ENCODE assay signal across 12 cellular contexts in the genomic region with DNA sequence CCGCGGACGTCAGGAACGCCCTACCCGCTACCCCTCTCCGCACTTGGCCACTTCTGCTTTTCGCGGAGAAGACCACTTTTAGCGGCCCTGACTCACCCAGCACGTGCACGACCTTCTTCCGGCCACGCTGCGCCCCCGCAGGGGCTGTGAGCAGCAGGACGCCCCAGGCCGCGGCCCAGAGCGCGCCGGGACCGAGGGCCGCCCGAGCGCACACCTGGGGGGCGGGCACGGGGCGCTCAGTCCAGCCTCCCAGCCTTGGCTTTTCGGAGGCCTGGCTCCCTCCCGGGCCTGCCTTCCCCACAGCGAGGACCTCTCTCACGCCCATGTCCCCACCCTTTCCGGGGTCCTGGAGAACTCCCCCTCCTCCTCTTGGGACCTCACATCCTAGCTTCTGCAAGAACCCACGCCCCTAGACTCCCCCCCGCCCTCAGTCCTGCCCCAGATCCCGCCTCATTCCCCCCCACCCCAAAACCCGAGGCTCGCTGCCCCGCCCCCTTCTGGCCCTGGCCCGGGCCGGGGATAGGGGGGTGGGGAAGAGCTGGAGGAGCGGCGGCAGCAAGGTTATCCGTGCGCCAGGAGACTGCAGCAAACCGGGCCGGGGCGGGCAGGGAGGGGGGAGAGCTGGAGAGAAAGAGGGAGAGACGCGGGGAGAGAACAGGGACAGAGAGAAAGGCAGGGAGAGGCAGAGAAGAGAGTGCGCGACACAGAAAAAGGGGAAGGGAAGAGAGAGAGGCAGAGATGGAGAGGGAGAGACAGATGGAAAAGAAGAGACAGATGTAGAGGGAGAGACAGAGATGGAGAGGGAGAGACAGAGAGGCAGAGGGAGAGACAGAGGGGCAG. TPM values are rescaled to one million over a fixed set of nuclear protein-coding genes. Genes with fewer than 3 reads are reported as not detected.
A peak's percentile ranks its signal among the peaks of the same experiment; 100 is the strongest.
DNase-seq lines count a peak whose midpoint lies in the region; ATAC-seq, FAIRE-seq and TF ChIP-seq lines count a peak whose summit lies in the region.
"Had no signal": no experiment of that assay in that cellular context is flagged by ENCODE, and none has a peak within 500 bp of the region (broad histone marks: within the 10 kb centered on the region; RNA-seq: fewer than 3 reads in every experiment).

No MANE protein-coding gene starts in this region.

- H3K4me1 ChIP-seq in BE2C (peaks cover 6% of the 10 kb centered on the region; the same call in 1 of the 2 replicates), IMR-90 (ENCODE audit: control insufficient read depth, insufficient read depth, low read length) (0 out of 2 replicates have a peak, but pooled peaks cover 2% of the 10 kb centered on the region), GM12878 (ENCODE audit: control insufficient read depth, insufficient read depth, low read length) (no peaks in the 10 kb centered on the region), mucosa of descending colon (ENCODE audit: low read depth) (no peaks in the 10 kb centered on the region), thyroid gland (peaks cover 6 to 7% of the 10 kb centered on the region in 2 donors)

- RAD21 ChIA-PET in GM12878 (lab: Charles Lee; ENCODE audit: unreplicated experiment): no interaction called here

- H3K79me2 ChIP-seq in GM12878 (ENCODE audit: control insufficient read depth, insufficient read depth, low read length): no peaks in the 10 kb centered on the region

- H4K20me1 ChIP-seq in IMR-90 (ENCODE audit: insufficient read depth, low read length) (no peaks in the 10 kb centered on the region), GM12878 (ENCODE audit: control insufficient read depth, insufficient read depth) (no peaks in the 10 kb centered on the region)

- H4K5ac ChIP-seq in IMR-90 (ENCODE audit: low read depth, low read length): no peak overlapping the region

- no peak overlapping the region for H2BK15ac ChIP-seq in IMR-90 (ENCODE audit: low read depth, low read length)

- no peaks in the 10 kb centered on the region for H3K79me1 ChIP-seq in IMR-90 (ENCODE audit: low read depth in 1 of 2, low read length in 2 of 2)

- H3K9ac ChIP-seq in IMR-90 (ENCODE audit: low read depth, low read length) (no peak overlapping the region; the same call in 1 of the 2 replicates), GM12878 (ENCODE audit: control insufficient read depth, insufficient read depth, low read length) (no peak overlapping the region)

- no peaks in the 10 kb centered on the region for H3K36me3 ChIP-seq in BE2C
- H3K36me3 ChIP-seq in IMR-90 (ENCODE audit: control insufficient read depth, insufficient read depth, low read length): no peaks in the 10 kb centered on the region
- no peaks in the 10 kb centered on the region for H3K36me3 ChIP-seq in GM12878 (ENCODE audit: control insufficient read depth in 2 of 2, insufficient read depth in 2 of 2, low read length in 1 of 2)
- no peaks in the 10 kb centered on the region for H3K36me3 ChIP-seq in mucosa of descending colon (ENCODE audit: low read depth)
- no peaks in the 10 kb centered on the region for H3K36me3 ChIP-seq in thyroid gland
- H3K36me3 ChIP-seq: heart right ventricle had no signal

- TF ChIP-seq POLR2A in IMR-90 (IDR thresholded peaks at IDR 0.05; ENCODE audit: low read depth, low read length) (no peak), GM12878 (IDR thresholded peaks at IDR 0.05; ENCODE audit: low read depth, low read length) (no peak), thyroid gland (IDR thresholded peaks at IDR 0.05) (no peak)

- DNase-seq in BE2C (peak; percentile 29), IMR-90 (no peak), GM12878 (ENCODE audit: low read depth, low spot score) (no peak), mucosa of descending colon (no peak), OCI-M2 (lab: John Stamatoyannopoulos, UW; ENCODE audit: unreplicated experiment) (no peak), NCI-H2107 treated with DMSO at 0.1 percent for 48 hours (lab: John Stamatoyannopoulos, UW; ENCODE audit: unreplicated experiment) (no peak), NCI-H1105 (lab: John Stamatoyannopoulos, UW) (no peak), thyroid gland (no peak)
- DNase-seq: heart right ventricle had no signal

- H2AK9ac ChIP-seq in IMR-90 (replicated peaks; ENCODE audit: low read depth, low read length, poor library complexity): no peak overlapping the region

- intact Hi-C loops in IMR-90 (cut with micrococcal nuclease) (no loop called here), GM12878 (cut with micrococcal nuclease; ENCODE audit: unreplicated experiment) (no loop called here), mucosa of descending colon (cut with DNase I, micrococcal nuclease) (no loop called here), thyroid gland (cut with DNase I) (no loop called here)

- WGBS in IMR-90 (ENCODE audit: extremely low coverage in 2 of 2, insufficient read length in 1 of 2), 2 experiments: 2% methylated on average over 23 of the region's 52 CpGs; no CpG with 5 or more reads in 1 of the 2 experiments
- 4% methylated on average over 21 of the region's 52 CpGs for WGBS in GM12878 (ENCODE audit: insufficient coverage, insufficient replicate concordance, low lambda C conversion rate, missing lambda C conversion rate)
- 1 to 2% methylated on average over 24 to 36 of the region's 52 CpGs for WGBS in thyroid gland, 2 donors

- H3K27me3 ChIP-seq in BE2C: peaks cover 14% of the 10 kb centered on the region
- H3K27me3 ChIP-seq in IMR-90 (ENCODE audit: control insufficient read depth, insufficient read depth, low read length): peaks cover 42% of the 10 kb centered on the region
- peaks cover 0 to 2% of the 10 kb centered on the region in 2 experiments; a peak in 1 of 4 replicates for H3K27me3 ChIP-seq in GM12878 (replicated peaks in 1 of 2; ENCODE audit: control insufficient read depth in 2 of 2, insufficient read depth in 2 of 2, low read length in 1 of 2)
- H3K27me3 ChIP-seq in thyroid gland: no peaks in the 10 kb centered on the region

- H3K56ac ChIP-seq in IMR-90 (ENCODE audit: extremely low read depth, insufficient read depth, low read length): no peak overlapping the region

- no peak overlapping the region for H2AK5ac ChIP-seq in IMR-90 (ENCODE audit: low read depth, low read length)

- ATAC-seq in IMR-90 (ENCODE audit: low read depth) (peak; percentile 38), GM12878 (no peak), mucosa of descending colon (peak; percentile 10)

- H3K27ac ChIP-seq in IMR-90 (ENCODE audit: insufficient read depth, low read length) (no peak overlapping the region), GM12878 (ENCODE audit: control insufficient read depth, insufficient read depth) (no peak overlapping the region), thyroid gland (no peak overlapping the region)
- H3K27ac ChIP-seq: heart right ventricle had no signal

- dilution Hi-C loops in IMR-90 (cut with HindIII; ENCODE audit: low sequenced_read_pairs, unreplicated experiment): no loop called here

- H3K4ac ChIP-seq in IMR-90 (ENCODE audit: low read depth, low read length): no peak overlapping the region

- no peak for FAIRE-seq in GM12878 (lab: Jason Lieb, UNC)

- H2BK120ac ChIP-seq in IMR-90 (ENCODE audit: low read depth, low read length): no peak overlapping the region

- SMC1A ChIA-PET in GM12878 (lab: Charles Lee; ENCODE audit: uncharacterized antibody, unreplicated experiment): no interaction called here

- H4K8ac ChIP-seq in IMR-90 (ENCODE audit: low read depth in 2 of 2, low read length in 2 of 2): no peak overlapping the region

- POLR2A ChIA-PET in IMR-90 (lab: Charles Lee; ENCODE audit: unreplicated experiment) (no interaction called here), GM12878 (lab: Charles Lee) (no interaction called here)

- in situ Hi-C loops in IMR-90 (cut with MboI; ENCODE audit: low sequenced_read_pairs) (no loop called here), GM12878 (cut with MboI) (no loop called here)

- CTCF ChIA-PET in IMR-90 (lab: Yijun Ruan, JAX) (no interaction called here), GM12878 (lab: Yijun Ruan, JAX) (no interaction called here)

- H3K4me3 ChIP-seq in BE2C (ENCODE audit: low read depth, low read length) (no peak overlapping the region), IMR-90 (ENCODE audit: insufficient read depth, low read depth, low read length) (peak overlapping the region; percentile 26; the same call in 1 of the 2 replicates), GM12878 (no peak overlapping the region), mucosa of descending colon (no peak overlapping the region), thyroid gland (replicated peaks in 1 of 3) (no peak overlapping the region)

- H3K4me2 ChIP-seq in IMR-90 (ENCODE audit: low read depth, low read length): peak overlapping the region; percentile 33; the same call in 1 of the 2 replicates
- H3K4me2 ChIP-seq in GM12878 (ENCODE audit: control insufficient read depth, insufficient read depth): no peak overlapping the region

- H3K9me3 ChIP-seq in BE2C: peaks cover 5% of the 10 kb centered on the region
- peaks cover 4% of the 10 kb centered on the region for H3K9me3 ChIP-seq in IMR-90 (ENCODE audit: control insufficient read depth, insufficient read depth, low read length)
- no peaks in the 10 kb centered on the region; the same call in 2 of the 3 replicates for H3K9me3 ChIP-seq in GM12878 (replicated peaks; ENCODE audit: control insufficient read depth, insufficient read depth, low read length)
- H3K9me3 ChIP-seq in mucosa of descending colon: no peaks in the 10 kb centered on the region
- H3K9me3 ChIP-seq in thyroid gland: no peaks in the 10 kb centered on the region

- no peak for TF ChIP-seq RAD21 in IMR-90 (IDR thresholded peaks at IDR 0.05; ENCODE audit: low read length)
- no peak for TF ChIP-seq RAD21 in GM12878 (IDR thresholded peaks at IDR 0.05; ENCODE audit: insufficient read depth, low read depth, low read length)

- H3K9me1 ChIP-seq in IMR-90 (ENCODE audit: insufficient read depth, low read length): no peaks in the 10 kb centered on the region

- TF ChIP-seq EP300 in GM12878 (IDR thresholded peaks at IDR 0.05; ENCODE audit: borderline replicate concordance in 1 of 2, control insufficient read depth in 1 of 2, low read depth in 2 of 2, low read length in 2 of 2): no peak

- no peak overlapping the region for H3K14ac ChIP-seq in IMR-90 (replicated peaks; ENCODE audit: low read depth, low read length)

- no peak overlapping the region for H4K91ac ChIP-seq in IMR-90 (ENCODE audit: insufficient read depth, low read depth, low read length)

- H2AFZ ChIP-seq in IMR-90 (replicated peaks; ENCODE audit: low read length, poor library complexity): peak overlapping the region; percentile 79
- H2AFZ ChIP-seq in GM12878 (ENCODE audit: control insufficient read depth, low read depth, low read length): no peak overlapping the region

- BruUV-seq in IMR-90 (replicated peaks; lab: Mats Ljungman, UMichigan) (no TSS peak), GM12878 (replicated peaks; lab: Mats Ljungman, UMichigan) (no TSS peak)

- TF ChIP-seq CTCF in BE2C (IDR thresholded peaks at IDR 0.05; ENCODE audit: low read depth, low read length) (no peak), IMR-90 (conservative IDR thresholded peaks at IDR 0.05; ENCODE audit: low read depth, low read length) (no peak), GM12878 (IDR thresholded peaks at IDR 0.05 in 2 of 3, conservative IDR thresholded peaks at IDR 0.05 in 1 of 3; ENCODE audit: control insufficient read depth in 2 of 3, extremely low read depth in 1 of 3, insufficient read depth in 1 of 3, low read depth in 3 of 3, low read length in 3 of 3) (no peak), mucosa of descending colon (IDR thresholded peaks at IDR 0.05) (no peak), thyroid gland (IDR thresholded peaks at IDR 0.05) (no peak)

- no peak overlapping the region for H3K18ac ChIP-seq in IMR-90 (ENCODE audit: low read depth, low read length)

- H3K23ac ChIP-seq in IMR-90 (ENCODE audit: low read depth, low read length): no peak overlapping the region

- no peak overlapping the region for H2BK20ac ChIP-seq in IMR-90 (ENCODE audit: low read depth, low read length)

- no peak overlapping the region for H2BK5ac ChIP-seq in IMR-90 (ENCODE audit: low read depth, low read length, poor library complexity, severe bottlenecking)

RNA-seq across cellular contexts. Expression of gene TM6SF2, which starts 11.5 kb away (rescaled TPM):
- polyA plus RNA-seq in BE2C (2012; ENCODE audit: insufficient read depth, insufficient read length, low read depth): 1.9 TPM
- total RNA-seq in IMR-90 (2012; rRNA removed): under 0.01 and 0.18 TPM in 2 replicates
- 0.97 and 1.1 TPM in 2 replicates for polyA plus RNA-seq in IMR-90 (2012; rRNA removed)
- 0.22 and 1.6 TPM in 2 replicates for polyA plus RNA-seq in IMR-90 (2012; cell fraction: cytosol; rRNA removed)
- 3.5 and 7.2 TPM in 2 replicates for polyA plus RNA-seq in IMR-90 (2012; cell fraction: nucleus; rRNA removed; ENCODE audit: low replicate concordance)
- not detected in 2 replicates for total RNA-seq in GM12878 (2013; cell fraction: nucleolus; rRNA removed)
- total RNA-seq in GM12878 (2014; rRNA removed): 0.34 TPM in 1 of 2 replicates, not detected in the other
- not detected in 2 replicates for total RNA-seq in GM12878 (2014; rRNA removed; fragmentation: Illumina TruSeq; extraction: Trizol)
- total RNA-seq in GM12878 (2021): not detected in 2 replicates
- polyA plus RNA-seq in GM12878 (2011; ENCODE audit: low read depth): not detected
- polyA plus RNA-seq in GM12878 (2011; rRNA removed): not detected in 2 replicates
- polyA plus RNA-seq in GM12878 (2011; cell fraction: cytosol; rRNA removed): not detected in 2 replicates
- polyA plus RNA-seq in GM12878 (2011; cell fraction: nucleus; rRNA removed): not detected in 2 replicates
- polyA plus RNA-seq in GM12878 (2012): not detected in 2 replicates
- not detected in 2 replicates for polyA plus RNA-seq in GM12878 (2014; fragmentation: Illumina TruSeq; extraction: Trizol)
- polyA plus RNA-seq in GM12878 (2014; fragmentation: Nextera tagmentation; extraction: Ambion mirVana): not detected
- polyA plus RNA-seq in GM12878 (2014; rRNA removed): not detected in 2 replicates
- polyA plus RNA-seq in GM12878 (2016; fragmentation: Nextera tagmentation; extraction: Ambion mirVana): not detected
- not detected in 2 replicates for polyA minus RNA-seq in GM12878 (2011; rRNA and poly(A)+ RNA removed)
- not detected in 2 replicates for polyA minus RNA-seq in GM12878 (2011; cell fraction: cytosol; rRNA and poly(A)+ RNA removed)
- not detected in 2 replicates for polyA minus RNA-seq in GM12878 (2011; cell fraction: nucleus; rRNA and poly(A)+ RNA removed)
- 1 to 10 TPM; 4.5 to 9.6 (median 6.4) TPM for total RNA-seq in mucosa of descending colon
- total RNA-seq in thyroid gland: not detected

RNA-seq across cellular contexts. Expression of gene NCAN, which starts 49.8 kb away (rescaled TPM):
- 0.06 TPM for polyA plus RNA-seq in BE2C (2012; ENCODE audit: insufficient read depth, insufficient read length, low read depth)
- total RNA-seq in IMR-90 (2012; rRNA removed) (not detected in 2 replicates), GM12878 (2014; rRNA removed) (0.11 and 0.34 TPM in 2 replicates), GM12878 (2014; rRNA removed; fragmentation: Illumina TruSeq; extraction: Trizol) (0.09 and 0.14 TPM in 2 replicates), GM12878 (2021) (0.10 and 0.16 TPM in 2 replicates), mucosa of descending colon (under 1 TPM in 1 of 3 donors, not detected in 2; 0.25 TPM), thyroid gland (under 1 TPM in 1 of 4 donors, not detected in 3; 0.44 TPM)
- polyA plus RNA-seq in IMR-90 (2012; rRNA removed) (not detected in 2 replicates), GM12878 (2011; rRNA removed) (0.12 and 0.13 TPM in 2 replicates), GM12878 (2014; fragmentation: Illumina TruSeq; extraction: Trizol) (0.26 TPM in 1 of 2 replicates, not detected in the other), GM12878 (2014; fragmentation: Nextera tagmentation; extraction: Ambion mirVana) (under 1 TPM in 1 of 2 experiments, not detected in 1; 0.02 TPM), GM12878 (2014; rRNA removed) (0.19 and 0.51 TPM in 2 replicates), GM12878 (2016; fragmentation: Nextera tagmentation; extraction: Ambion mirVana) (under 1 TPM; 0.12 to 0.20 TPM)
- 0.01 TPM in 1 of 2 replicates, not detected in the other for polyA plus RNA-seq in IMR-90 (2012; cell fraction: cytosol; rRNA removed)
- 0.03 and 0.14 TPM in 2 replicates for polyA plus RNA-seq in IMR-90 (2012; cell fraction: nucleus; rRNA removed; ENCODE audit: low replicate concordance)
- 0.06 TPM in 1 of 2 replicates, not detected in the other for total RNA-seq in GM12878 (2013; cell fraction: nucleolus; rRNA removed)
- polyA plus RNA-seq in GM12878 (2011; ENCODE audit: low read depth): 0.09 TPM
- 0.03 and 0.06 TPM in 2 replicates for polyA plus RNA-seq in GM12878 (2011; cell fraction: cytosol; rRNA removed)
- 0.16 and 0.25 TPM in 2 replicates for polyA plus RNA-seq in GM12878 (2011; cell fraction: nucleus; rRNA removed)
- polyA plus RNA-seq in GM12878 (2012): 0.16 and 0.24 TPM in 2 replicates
- 0.22 and 0.46 TPM in 2 replicates for polyA minus RNA-seq in GM12878 (2011; rRNA and poly(A)+ RNA removed)
- polyA minus RNA-seq in GM12878 (2011; cell fraction: cytosol; rRNA and poly(A)+ RNA removed): not detected in 2 replicates
- polyA minus RNA-seq in GM12878 (2011; cell fraction: nucleus; rRNA and poly(A)+ RNA removed): not detected in 2 replicates
- total RNA-seq: heart right ventricle, HT1080, skeletal muscle tissue had no signal
- polyA plus RNA-seq: heart right ventricle, urinary bladder had no signal

RNA-seq across cellular contexts. Expression of gene NR2C2AP, which starts 58.4 kb away (rescaled TPM):
- polyA plus RNA-seq in BE2C (2012; ENCODE audit: insufficient read depth, insufficient read length, low read depth): 41.1 TPM
- total RNA-seq in IMR-90 (2012; rRNA removed): 5.4 and 6.9 TPM in 2 replicates
- 9.0 and 9.6 TPM in 2 replicates for polyA plus RNA-seq in IMR-90 (2012; rRNA removed)
- polyA plus RNA-seq in IMR-90 (2012; cell fraction: cytosol; rRNA removed): 7.5 and 7.9 TPM in 2 replicates
- 8.5 and 9.0 TPM in 2 replicates for polyA plus RNA-seq in IMR-90 (2012; cell fraction: nucleus; rRNA removed; ENCODE audit: low replicate concordance)
- total RNA-seq in GM12878 (2013; cell fraction: nucleolus; rRNA removed): 10.1 and 12.1 TPM in 2 replicates
- total RNA-seq in GM12878 (2014; rRNA removed): 22.4 and 23.9 TPM in 2 replicates
- 19.7 and 22.5 TPM in 2 replicates for total RNA-seq in GM12878 (2014; rRNA removed; fragmentation: Illumina TruSeq; extraction: Trizol)
- 27.8 and 28.5 TPM in 2 replicates for total RNA-seq in GM12878 (2021)
- polyA plus RNA-seq in GM12878 (2011; ENCODE audit: low read depth): 9.9 TPM
- 13.0 and 22.0 TPM in 2 replicates for polyA plus RNA-seq in GM12878 (2011; rRNA removed)
- 17.5 and 27.3 TPM in 2 replicates for polyA plus RNA-seq in GM12878 (2011; cell fraction: cytosol; rRNA removed)
- polyA plus RNA-seq in GM12878 (2011; cell fraction: nucleus; rRNA removed): 42.0 and 47.9 TPM in 2 replicates
- 14.9 and 16.6 TPM in 2 replicates for polyA plus RNA-seq in GM12878 (2012)
- 13.6 and 21.5 TPM in 2 replicates for polyA plus RNA-seq in GM12878 (2014; fragmentation: Illumina TruSeq; extraction: Trizol)
- 10 to 100 TPM; 43.3 to 44.8 TPM for polyA plus RNA-seq in GM12878 (2014; fragmentation: Nextera tagmentation; extraction: Ambion mirVana)
- 31.0 and 33.7 TPM in 2 replicates for polyA plus RNA-seq in GM12878 (2014; rRNA removed)
- 10 to 100 TPM; 28.4 to 29.0 TPM for polyA plus RNA-seq in GM12878 (2016; fragmentation: Nextera tagmentation; extraction: Ambion mirVana)
- polyA minus RNA-seq in GM12878 (2011; rRNA and poly(A)+ RNA removed): 7.8 and 15.9 TPM in 2 replicates
- 4.4 and 5.5 TPM in 2 replicates for polyA minus RNA-seq in GM12878 (2011; cell fraction: cytosol; rRNA and poly(A)+ RNA removed)
- 7.3 and 10.1 TPM in 2 replicates for polyA minus RNA-seq in GM12878 (2011; cell fraction: nucleus; rRNA and poly(A)+ RNA removed)
- 10 to 100 TPM; 12.5 to 14.6 (median 13.4) TPM for total RNA-seq in mucosa of descending colon
- total RNA-seq in thyroid gland: 10 to 100 TPM in 1 of 4 donors, 1 to 10 TPM in 3; 6.6 to 16.8 (median 7.6) TPM

RNA-seq across cellular contexts. Expression of gene SUGP1, which starts 58.7 kb away (rescaled TPM):
- 91.6 TPM for polyA plus RNA-seq in BE2C (2012; ENCODE audit: insufficient read depth, insufficient read length, low read depth)
- total RNA-seq in IMR-90 (2012; rRNA removed) (35.8 and 38.3 TPM in 2 replicates), GM12878 (2014; rRNA removed) (28.5 and 38.4 TPM in 2 replicates), GM12878 (2014; rRNA removed; fragmentation: Illumina TruSeq; extraction: Trizol) (27.9 and 28.8 TPM in 2 replicates), GM12878 (2021) (53.9 and 62.4 TPM in 2 replicates), mucosa of descending colon (10 to 100 TPM; 41.0 to 46.7 (median 45.9) TPM), thyroid gland (10 to 100 TPM; 20.0 to 45.1 (median 37.4) TPM)
- polyA plus RNA-seq in IMR-90 (2012; rRNA removed) (33.2 and 38.6 TPM in 2 replicates), GM12878 (2011; rRNA removed) (28.4 and 38.4 TPM in 2 replicates), GM12878 (2014; fragmentation: Illumina TruSeq; extraction: Trizol) (19.8 and 37.7 TPM in 2 replicates), GM12878 (2014; fragmentation: Nextera tagmentation; extraction: Ambion mirVana) (1 to 10 TPM; 1.6 to 3.6 TPM), GM12878 (2014; rRNA removed) (51.4 and 55.6 TPM in 2 replicates), GM12878 (2016; fragmentation: Nextera tagmentation; extraction: Ambion mirVana) (10 to 100 TPM; 64.8 to 70.2 TPM)
- polyA plus RNA-seq in IMR-90 (2012; cell fraction: cytosol; rRNA removed): 38.4 and 43.2 TPM in 2 replicates
- 120 and 147 TPM in 2 replicates for polyA plus RNA-seq in IMR-90 (2012; cell fraction: nucleus; rRNA removed; ENCODE audit: low replicate concordance)
- total RNA-seq in GM12878 (2013; cell fraction: nucleolus; rRNA removed): 70.1 and 78.7 TPM in 2 replicates
- 11.5 TPM for polyA plus RNA-seq in GM12878 (2011; ENCODE audit: low read depth)
- 24.9 and 42.6 TPM in 2 replicates for polyA plus RNA-seq in GM12878 (2011; cell fraction: cytosol; rRNA removed)
- 136 and 149 TPM in 2 replicates for polyA plus RNA-seq in GM12878 (2011; cell fraction: nucleus; rRNA removed)
- 34.0 and 44.2 TPM in 2 replicates for polyA plus RNA-seq in GM12878 (2012)
- polyA minus RNA-seq in GM12878 (2011; rRNA and poly(A)+ RNA removed): 21.7 and 31.6 TPM in 2 replicates
- 9.2 and 16.0 TPM in 2 replicates for polyA minus RNA-seq in GM12878 (2011; cell fraction: cytosol; rRNA and poly(A)+ RNA removed)
- polyA minus RNA-seq in GM12878 (2011; cell fraction: nucleus; rRNA and poly(A)+ RNA removed): 23.1 and 37.2 TPM in 2 replicates

RNA-seq across cellular contexts. Expression of gene MAU2, which starts 59.1 kb away (rescaled TPM):
- polyA plus RNA-seq in BE2C (2012; ENCODE audit: insufficient read depth, insufficient read length, low read depth): 97.4 TPM
- total RNA-seq in IMR-90 (2012; rRNA removed) (21.7 and 24.6 TPM in 2 replicates), GM12878 (2014; rRNA removed) (21.5 and 25.5 TPM in 2 replicates), GM12878 (2014; rRNA removed; fragmentation: Illumina TruSeq; extraction: Trizol) (15.4 and 15.7 TPM in 2 replicates), GM12878 (2021) (37.3 and 47.2 TPM in 2 replicates), mucosa of descending colon (10 to 100 TPM; 49.8 to 71.1 (median 70.6) TPM), thyroid gland (10 to 100 TPM; 45.1 to 71.1 (median 68.7) TPM)
- polyA plus RNA-seq in IMR-90 (2012; rRNA removed) (31.1 and 35.5 TPM in 2 replicates), GM12878 (2011; rRNA removed) (10.9 and 22.7 TPM in 2 replicates), GM12878 (2014; fragmentation: Illumina TruSeq; extraction: Trizol) (7.0 and 16.2 TPM in 2 replicates), GM12878 (2014; fragmentation: Nextera tagmentation; extraction: Ambion mirVana) (1 to 10 TPM; 1.8 to 2.9 TPM), GM12878 (2014; rRNA removed) (32.2 and 42.7 TPM in 2 replicates), GM12878 (2016; fragmentation: Nextera tagmentation; extraction: Ambion mirVana) (10 to 100 TPM; 21.6 to 25.8 TPM)
- polyA plus RNA-seq in IMR-90 (2012; cell fraction: cytosol; rRNA removed): 16.9 and 22.3 TPM in 2 replicates
- 69.1 and 140 TPM in 2 replicates for polyA plus RNA-seq in IMR-90 (2012; cell fraction: nucleus; rRNA removed; ENCODE audit: low replicate concordance)
- 165 and 196 TPM in 2 replicates for total RNA-seq in GM12878 (2013; cell fraction: nucleolus; rRNA removed)
- 11.5 TPM for polyA plus RNA-seq in GM12878 (2011; ENCODE audit: low read depth)
- polyA plus RNA-seq in GM12878 (2011; cell fraction: cytosol; rRNA removed): 21.2 and 28.7 TPM in 2 replicates
- polyA plus RNA-seq in GM12878 (2011; cell fraction: nucleus; rRNA removed): 107 and 142 TPM in 2 replicates
- polyA plus RNA-seq in GM12878 (2012): 21.4 and 28.2 TPM in 2 replicates
- polyA minus RNA-seq in GM12878 (2011; rRNA and poly(A)+ RNA removed): 47.0 and 85.3 TPM in 2 replicates
- 21.1 and 28.3 TPM in 2 replicates for polyA minus RNA-seq in GM12878 (2011; cell fraction: cytosol; rRNA and poly(A)+ RNA removed)
- 49.1 and 73.1 TPM in 2 replicates for polyA minus RNA-seq in GM12878 (2011; cell fraction: nucleus; rRNA and poly(A)+ RNA removed)
